In genomic region chr19:28530406-28531035, GRCh38 we compare ENCODE assay signal across 24 cellular contexts.
DNase-seq lines count a peak whose midpoint lies in the region; TF ChIP-seq lines count a peak whose summit lies in the region.
"Had no signal": no experiment of that assay in that cellular context is flagged by ENCODE, and none has a peak within 500 bp of the region (broad histone marks: within the 10 kb centered on the region; RNA-seq: fewer than 3 reads in every experiment).

No MANE protein-coding gene starts in this region.

- no peaks in the 10 kb centered on the region for H3K36me3 ChIP-seq in CD8-positive, alpha-beta memory T cell (ENCODE audit: insufficient read depth, low read length)
- H3K36me3 ChIP-seq in HEK293 (ENCODE audit: control insufficient read depth in 2 of 2, insufficient read depth in 1 of 2, low read length in 2 of 2) (peaks cover 0 to 5% of the 10 kb centered on the region in 2 experiments; a peak in 1 of 3 replicates), OCI-LY7 (ENCODE audit: insufficient read depth, low read length) (no peaks in the 10 kb centered on the region; the same call in 1 of the 2 replicates)
- H3K36me3 ChIP-seq: Peyer's patch had no signal

- no peaks in the 10 kb centered on the region for H3K36me3 Mint-ChIP-seq in CD8-positive, alpha-beta memory T cell
- no peaks in the 10 kb centered on the region for H3K36me3 Mint-ChIP-seq in type B pancreatic cell
- H3K36me3 Mint-ChIP-seq in glutamatergic neuron (ENCODE audit: unreplicated experiment): peaks cover 3% of the 10 kb centered on the region
- H3K36me3 Mint-ChIP-seq: CD14-positive monocyte had no signal

- H3K27me3 ChIP-seq in CD8-positive, alpha-beta memory T cell (ENCODE audit: insufficient read depth, low read length, poor library complexity, severe bottlenecking): no peaks in the 10 kb centered on the region
- H3K27me3 ChIP-seq: Peyer's patch had no signal

- intact Hi-C loops in OCI-LY7 (cut with micrococcal nuclease; ENCODE audit: unreplicated experiment): no loop called here

- no peaks in the 10 kb centered on the region for H3K9me3 ChIP-seq in CD8-positive, alpha-beta memory T cell (ENCODE audit: low read length)
- H3K9me3 ChIP-seq in HEK293 (ENCODE audit: control insufficient read depth, insufficient read depth, low read depth, low read length) (peaks cover 9% of the 10 kb centered on the region), OCI-LY7 (ENCODE audit: low read length) (peaks cover 6% of the 10 kb centered on the region)
- H3K9me3 ChIP-seq: Peyer's patch, SK-N-SH had no signal

- H3K4me1 Mint-ChIP-seq in CD8-positive, alpha-beta memory T cell: no peaks in the 10 kb centered on the region
- H3K4me1 Mint-ChIP-seq in type B pancreatic cell (ENCODE audit: unreplicated experiment) (no peaks in the 10 kb centered on the region), glutamatergic neuron (ENCODE audit: low read depth, unreplicated experiment) (no peaks in the 10 kb centered on the region)
- H3K4me1 Mint-ChIP-seq: B cell, CD14-positive monocyte, T-helper 17 cell had no signal

- no peaks in the 10 kb centered on the region for H3K27me3 Mint-ChIP-seq in CD8-positive, alpha-beta memory T cell
- H3K27me3 Mint-ChIP-seq in type B pancreatic cell (no peaks in the 10 kb centered on the region), glutamatergic neuron (ENCODE audit: unreplicated experiment) (no peaks in the 10 kb centered on the region)
- H3K27me3 Mint-ChIP-seq: B cell, T-helper 17 cell had no signal

- no TSS peak for BruUV-seq in OCI-LY7 (replicated peaks; lab: Mats Ljungman, UMichigan)

- TF ChIP-seq CTCF in HEK293 (tag by site-specific recombination; IDR thresholded peaks at IDR 0.05) (no peak), OCI-LY7 (conservative IDR thresholded peaks at IDR 0.05; ENCODE audit: low read length) (peak; percentile 36), type B pancreatic cell (conservative IDR thresholded peaks at IDR 0.05) (peak; percentile 39), glutamatergic neuron (IDR thresholded peaks at IDR 0.05; ENCODE audit: partially characterized antibody, unreplicated experiment) (no peak)

- H3K4me2 ChIP-seq in OCI-LY7 (ENCODE audit: low read length): no peak overlapping the region
- H3K4me2 ChIP-seq: SK-N-SH had no signal

- no peak overlapping the region for H3K27ac Mint-ChIP-seq in CD8-positive, alpha-beta memory T cell
- H3K27ac Mint-ChIP-seq in type B pancreatic cell (no peak overlapping the region), glutamatergic neuron (ENCODE audit: unreplicated experiment) (no peak overlapping the region)
- H3K27ac Mint-ChIP-seq: B cell, CD14-positive monocyte, HFFc6, T-helper 17 cell had no signal

- H3K4me3 ChIP-seq in CD8-positive, alpha-beta memory T cell (ENCODE audit: low read length): no peak overlapping the region
- no peak overlapping the region for H3K4me3 ChIP-seq in HEK293 (ENCODE audit: low read depth, low read length)
- no peak overlapping the region for H3K4me3 ChIP-seq in OCI-LY7 (ENCODE audit: low read depth, low read length, poor library complexity, severe bottlenecking)
- H3K4me3 ChIP-seq: Peyer's patch had no signal

- no peak for DNase-seq in CD8-positive, alpha-beta memory T cell
- DNase-seq in OCI-LY7 (ENCODE audit: low spot score) (no peak), type B pancreatic cell (ENCODE audit: extremely low spot score, unreplicated experiment) (no peak), glutamatergic neuron (no peak), NCI-H2171 treated with DMSO at 0.1 percent for 48 hours (lab: John Stamatoyannopoulos, UW) (no peak), foreskin melanocyte (no peak)
- DNase-seq: Calu3; DMS153; DND-41; HFFc6; KG1; NCI-H1105; NCI-H1436 treated with DMSO at 0.1 percent for 48 hours; NCI-H187 treated with DMSO at 0.1 percent for 48 hours; NCI-H524; NCI-H748 treated with DMSO at 0.1 percent for 48 hours; NK-92 treated with Interleukin-12 subunit alpha and Interleukin-12 subunit beta, amount 100 ng/mL, for 24 hours; Peyer's patch; SK-N-SH; SW 1271; T-helper 17 cell had no signal

- POLR2A ChIA-PET in CD8-positive, alpha-beta memory T cell (lab: Charles Lee): no interaction called here
- POLR2A ChIA-PET in HEK293 (lab: Yijun Ruan, JAX): no interaction called here
- POLR2A ChIA-PET in OCI-LY7 (lab: Charles Lee): no interaction called here

- no peaks in the 10 kb centered on the region for H3K9me2 ChIP-seq in OCI-LY7 (ENCODE audit: insufficient read depth, low read length)
- H3K9me2 ChIP-seq: SK-N-SH had no signal

- H3K4me3 Mint-ChIP-seq in CD8-positive, alpha-beta memory T cell: no peak overlapping the region
- H3K4me3 Mint-ChIP-seq in type B pancreatic cell (no peak overlapping the region), glutamatergic neuron (ENCODE audit: unreplicated experiment) (no peak overlapping the region)
- H3K4me3 Mint-ChIP-seq: B cell, CD14-positive monocyte, HFFc6, T-helper 17 cell had no signal

- H3K4me1 ChIP-seq in CD8-positive, alpha-beta memory T cell (ENCODE audit: insufficient read depth, low read length): no peaks in the 10 kb centered on the region
- no peaks in the 10 kb centered on the region for H3K4me1 ChIP-seq in HEK293 (ENCODE audit: control insufficient read depth, insufficient read depth, low read length)
- H3K4me1 ChIP-seq in OCI-LY7 (ENCODE audit: insufficient read depth, low read length, poor library complexity, severe bottlenecking): peaks cover 10% of the 10 kb centered on the region
- H3K4me1 ChIP-seq: Peyer's patch had no signal

- H4K20me1 ChIP-seq in OCI-LY7 (ENCODE audit: insufficient read depth, low read length): no peaks in the 10 kb centered on the region

- CTCF ChIA-PET in CD8-positive, alpha-beta memory T cell (lab: Charles Lee): no interaction called here
- CTCF ChIA-PET in HEK293 (lab: Yijun Ruan, JAX): no interaction called here
- CTCF ChIA-PET in OCI-LY7 (lab: Charles Lee; ENCODE audit: unreplicated experiment): interaction anchor here (0.5 kb wide), 1 partner anchor 13 kb away, joined by 3 read pairs; no protein-coding TSS in a partner anchor

- H3K9me3 Mint-ChIP-seq in CD8-positive, alpha-beta memory T cell: peaks cover 2 to 9% (median 3%) of the 10 kb centered on the region in 5 donors
- H3K9me3 Mint-ChIP-seq in type B pancreatic cell (no peaks in the 10 kb centered on the region), glutamatergic neuron (ENCODE audit: unreplicated experiment) (peaks cover 2% of the 10 kb centered on the region)

- peak overlapping the region; percentile 53 for H3K27ac ChIP-seq in CD8-positive, alpha-beta memory T cell (ENCODE audit: low read depth, low read length)
- H3K27ac ChIP-seq in HEK293 (ENCODE audit: extremely low read depth, low read depth, low read length) (no peak overlapping the region), OCI-LY7 (ENCODE audit: low read depth, low read length, poor library complexity, severe bottlenecking) (no peak overlapping the region)
- H3K27ac ChIP-seq: Peyer's patch had no signal

- H3K79me2 ChIP-seq in OCI-LY7 (ENCODE audit: insufficient read depth, low read depth, low read length): no peaks in the 10 kb centered on the region

- no peak overlapping the region for H2AFZ ChIP-seq in OCI-LY7 (ENCODE audit: low read length)

TF ChIP-seq in HEK293, 187 proteins besides CTCF, POLR2A, EP300 and RAD21 (continues in another document):
- TF ChIP-seq ZNF26 (tag by site-specific recombination; IDR thresholded peaks at IDR 0.05): peak; percentile 71
- TF ChIP-seq, protein P1, sequence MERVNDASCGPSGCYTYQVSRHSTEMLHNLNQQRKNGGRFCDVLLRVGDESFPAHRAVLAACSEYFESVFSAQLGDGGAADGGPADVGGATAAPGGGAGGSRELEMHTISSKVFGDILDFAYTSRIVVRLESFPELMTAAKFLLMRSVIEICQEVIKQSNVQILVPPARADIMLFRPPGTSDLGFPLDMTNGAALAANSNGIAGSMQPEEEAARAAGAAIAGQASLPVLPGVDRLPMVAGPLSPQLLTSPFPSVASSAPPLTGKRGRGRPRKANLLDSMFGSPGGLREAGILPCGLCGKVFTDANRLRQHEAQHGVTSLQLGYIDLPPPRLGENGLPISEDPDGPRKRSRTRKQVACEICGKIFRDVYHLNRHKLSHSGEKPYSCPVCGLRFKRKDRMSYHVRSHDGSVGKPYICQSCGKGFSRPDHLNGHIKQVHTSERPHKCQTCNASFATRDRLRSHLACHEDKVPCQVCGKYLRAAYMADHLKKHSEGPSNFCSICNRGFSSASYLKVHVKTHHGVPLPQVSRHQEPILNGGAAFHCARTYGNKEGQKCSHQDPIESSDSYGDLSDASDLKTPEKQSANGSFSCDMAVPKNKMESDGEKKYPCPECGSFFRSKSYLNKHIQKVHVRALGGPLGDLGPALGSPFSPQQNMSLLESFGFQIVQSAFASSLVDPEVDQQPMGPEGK (tag by site-specific recombination; IDR thresholded peaks at IDR 0.05): no peak

Comparison
In these comparisons a context has a peak if more than half of its experiments do, and no peak if none do; other contexts are left out.
1. CTCF ChIP-seq: peak in OCI-LY7 (single experiment) and type B pancreatic cell (single experiment); none in HEK293 (single experiment) and glutamatergic neuron (single experiment).